ENCODE assay signal across 1 cellular context in genomic region chr9:126677188-126678084, GRCh38.
TF ChIP-seq lines count a peak whose summit lies in the region.

No MANE protein-coding gene starts in this region.

TF ChIP-seq in IMR-90, 13 proteins besides CTCF, POLR2A, EP300 and RAD21:
- TF ChIP-seq NFE2L2 (IDR thresholded peaks at IDR 0.05; ENCODE audit: low read depth, low read length) = no peak
- no peak for TF ChIP-seq BHLHE40 (IDR thresholded peaks at IDR 0.05; ENCODE audit: low read depth, low read length)
- TF ChIP-seq, protein P1, sequence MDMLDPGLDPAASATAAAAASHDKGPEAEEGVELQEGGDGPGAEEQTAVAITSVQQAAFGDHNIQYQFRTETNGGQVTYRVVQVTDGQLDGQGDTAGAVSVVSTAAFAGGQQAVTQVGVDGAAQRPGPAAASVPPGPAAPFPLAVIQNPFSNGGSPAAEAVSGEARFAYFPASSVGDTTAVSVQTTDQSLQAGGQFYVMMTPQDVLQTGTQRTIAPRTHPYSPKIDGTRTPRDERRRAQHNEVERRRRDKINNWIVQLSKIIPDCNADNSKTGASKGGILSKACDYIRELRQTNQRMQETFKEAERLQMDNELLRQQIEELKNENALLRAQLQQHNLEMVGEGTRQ (IDR thresholded peaks at IDR 0.05; ENCODE audit: low read depth, low read length) = no peak
- no peak for TF ChIP-seq MAFK (IDR thresholded peaks at IDR 0.05; ENCODE audit: low read depth, low read length)
